ENCODE assay signal across 29 cellular contexts in the genomic region with DNA sequence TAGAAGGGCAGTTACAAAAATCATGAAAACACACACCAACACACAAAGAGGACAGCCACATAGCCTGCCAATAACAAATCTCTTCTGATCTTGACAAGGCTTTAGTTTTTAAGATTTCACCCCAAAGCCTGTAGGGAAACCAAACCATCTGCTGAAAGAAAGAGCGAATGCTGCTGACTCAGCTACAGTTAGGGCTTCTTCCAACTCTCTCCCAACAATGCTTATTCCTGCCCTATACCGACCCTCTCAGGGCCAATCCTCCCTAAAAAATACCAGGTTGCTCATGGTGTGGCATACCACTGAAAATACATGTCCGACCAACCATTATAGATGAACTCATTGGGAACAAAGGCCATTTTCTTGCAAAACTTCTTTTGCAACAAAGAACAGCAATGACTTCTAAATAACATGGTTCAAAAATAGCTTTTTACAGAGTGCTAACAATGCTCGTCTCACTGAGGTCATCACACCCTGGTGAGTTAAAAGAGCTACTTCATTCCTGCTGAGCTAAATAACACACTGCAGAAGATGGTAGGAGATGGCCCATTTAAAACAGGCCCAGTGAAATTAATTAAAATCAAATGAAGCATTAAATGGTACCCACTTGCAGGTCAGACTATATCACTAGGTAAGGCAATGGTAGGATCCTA.
DNase-seq lines count a peak whose midpoint lies in the region; FAIRE-seq and TF ChIP-seq lines count a peak whose summit lies in the region.
"Had no signal": no experiment of that assay in that cellular context is flagged by ENCODE, and none has a peak within 500 bp of the region (broad histone marks: within the 10 kb centered on the region; RNA-seq: fewer than 3 reads in every experiment).

No MANE protein-coding gene starts in this region.

- peaks cover 1% of the 10 kb centered on the region for H3K9me3 Mint-ChIP-seq in endothelial cell (ENCODE audit: unreplicated experiment)
- H3K9me3 Mint-ChIP-seq: HFFc6, memory B cell had no signal

- no peak for FAIRE-seq in GM12891 (lab: Jason Lieb, UNC)
- FAIRE-seq: GM19239, pancreas had no signal

- no peak overlapping the region for H2BK120ac ChIP-seq in neuronal stem cell (ENCODE audit: low read depth, low read length)

- no peak overlapping the region for H3K14ac ChIP-seq in neuronal stem cell (ENCODE audit: low read length)

- no peak overlapping the region for H2BK15ac ChIP-seq in neuronal stem cell (ENCODE audit: low read length)

- WGBS in neuronal stem cell (ENCODE audit: extremely low coverage in 2 of 2, insufficient read length in 2 of 2, insufficient replicate concordance in 1 of 2), 2 donors = no CpG with 5 or more reads among the region's 4 CpGs

- DNase-seq in NCI-H2227 treated with DMSO at 0.1 percent for 48 hours (lab: John Stamatoyannopoulos, UW) (peak; percentile 94), endothelial cell (ENCODE audit: low spot score) (no peak), neuronal stem cell (ENCODE audit: low spot score) (no peak), T-helper 1 cell (no peak), SKM-1 treated with dmso at 0.1 percent for 144 hours (lab: John Stamatoyannopoulos, UW; ENCODE audit: unreplicated experiment) (no peak), GM12891 (ENCODE audit: insufficient read length, low spot score) (no peak), hippocampal formation (lab: John Stamatoyannopoulos, UW) (no peak)
- DNase-seq: activated CD4-positive, alpha-beta T cell treated with anti-CD3 and anti-CD28 coated beads, Interleukin-2, amount 50 U/mL, for 4 hours; activated CD4-positive, CD25-positive, alpha-beta regulatory T cell; activated naive CD4-positive, alpha-beta T cell treated with anti-CD3 and anti-CD28 coated beads, Interleukin-2, amount 10 ng/mL, durations not matched to agents 7 days and 5 days; amniotic stem cell; Calu3; cortex of kidney; HFFc6; Karpas-422; naive B cell; NCI-H2171; NCI-H526; pancreas; SK-N-SH; stimulated activated CD4-positive, alpha-beta T cell treated with anti-CD3 and anti-CD28 coated beads, Interleukin-15, amount 100 ng/mL, for 24 hours; stomach had no signal

- H3K9me3 ChIP-seq in HEK293 (ENCODE audit: control insufficient read depth, insufficient read depth, low read depth, low read length) (no peaks in the 10 kb centered on the region), neuronal stem cell (replicated peaks in 1 of 2; ENCODE audit: control insufficient read depth in 2 of 2, insufficient read depth in 1 of 2, low read depth in 1 of 2, low read length in 2 of 2) (peaks cover 0 to 6% of the 10 kb centered on the region in 2 donors)
- H3K9me3 ChIP-seq: pancreas, SK-N-SH, stomach, tibial nerve had no signal

- H2AFZ ChIP-seq in neuronal stem cell (ENCODE audit: low read length) = no peak overlapping the region

- no peak overlapping the region for H3K4ac ChIP-seq in neuronal stem cell (ENCODE audit: low read length)

- H3K27ac ChIP-seq in HEK293 (ENCODE audit: extremely low read depth, low read depth, low read length) (no peak overlapping the region), neuronal stem cell (replicated peaks; ENCODE audit: low read length) (peak overlapping the region; percentile 8)
- H3K27ac ChIP-seq: C4-2B, pancreas, RWPE1, stomach had no signal

- H3K27me3 Mint-ChIP-seq in endothelial cell (ENCODE audit: unreplicated experiment) = no peaks in the 10 kb centered on the region
- H3K27me3 Mint-ChIP-seq: activated naive CD4-positive, alpha-beta T cell treated with anti-CD3 and anti-CD28 coated beads, Interleukin-2, amount 10 ng/mL, durations not matched to agents 7 days and 5 days; memory B cell; naive B cell had no signal

- H2BK5ac ChIP-seq in neuronal stem cell (ENCODE audit: low read length) = no peak overlapping the region

- no peak overlapping the region for H4K91ac ChIP-seq in neuronal stem cell (ENCODE audit: low read depth, low read length, poor library complexity)

- H3K4me2 ChIP-seq in neuronal stem cell (ENCODE audit: insufficient read depth, low read length, poor library complexity, severe bottlenecking) = no peak overlapping the region
- H3K4me2 ChIP-seq: SK-N-SH had no signal

- no peak for TF ChIP-seq POLR2A in GM12891 (IDR thresholded peaks at IDR 0.05; ENCODE audit: low read depth, low read length)

- H2AK5ac ChIP-seq in neuronal stem cell (ENCODE audit: low read depth, low read length) = no peak overlapping the region

- H3K4me3 ChIP-seq in HEK293 (ENCODE audit: low read depth, low read length) (no peak overlapping the region), neuronal stem cell (ENCODE audit: low read length in 2 of 2) (no peak overlapping the region)
- H3K4me3 ChIP-seq: pancreas, stomach, tibial nerve had no signal

- H3K36me3 ChIP-seq in HEK293 (ENCODE audit: control insufficient read depth in 2 of 2, insufficient read depth in 1 of 2, low read length in 2 of 2) (peaks cover 13 to 59% of the 10 kb centered on the region in 2 experiments), neuronal stem cell (replicated peaks in 1 of 2; ENCODE audit: control insufficient read depth in 2 of 2, insufficient read depth in 2 of 2, low read length in 2 of 2) (peaks cover 7 to 85% of the 10 kb centered on the region in 2 donors)

- H3K4me1 ChIP-seq in HEK293 (ENCODE audit: control insufficient read depth, insufficient read depth, low read length) = no peaks in the 10 kb centered on the region; the same call in 1 of the 2 replicates
- peaks cover 5 to 7% of the 10 kb centered on the region in 2 donors for H3K4me1 ChIP-seq in neuronal stem cell (ENCODE audit: control insufficient read depth in 2 of 2, insufficient read depth in 1 of 2, low read depth in 1 of 2, low read length in 2 of 2)
- H3K4me1 ChIP-seq: pancreas, stomach, tibial nerve had no signal

- H3K27me3 ChIP-seq in neuronal stem cell (ENCODE audit: control insufficient read depth in 3 of 3, insufficient read depth in 3 of 3, low read depth in 1 of 3, low read length in 3 of 3) = no peaks in the 10 kb centered on the region
- H3K27me3 ChIP-seq: pancreas, stomach, tibial nerve had no signal

- no peak overlapping the region for H3K23ac ChIP-seq in neuronal stem cell (ENCODE audit: low read depth, low read length, poor library complexity)

- no peak overlapping the region for H2BK12ac ChIP-seq in neuronal stem cell (ENCODE audit: low read length)

- CTCF ChIA-PET in HEK293 (lab: Yijun Ruan, JAX) = interaction anchor here (1.4 to 1.7 kb wide), 2 partner anchors 13 to 21 kb away, joined by 4 to 5 read pairs; no protein-coding TSS in a partner anchor

- H3K4me1 Mint-ChIP-seq in endothelial cell (ENCODE audit: unreplicated experiment) = no peaks in the 10 kb centered on the region
- H3K4me1 Mint-ChIP-seq: naive B cell had no signal

- no peak overlapping the region for H4K8ac ChIP-seq in neuronal stem cell (ENCODE audit: low read depth, low read length)

- H3K4me3 Mint-ChIP-seq in endothelial cell (ENCODE audit: unreplicated experiment) = peak overlapping the region; percentile 12
- H3K4me3 Mint-ChIP-seq: activated naive CD4-positive, alpha-beta T cell treated with anti-CD3 and anti-CD28 coated beads, Interleukin-2, amount 10 ng/mL, durations not matched to agents 7 days and 5 days; activated T-helper 1 cell treated with anti-CD3 and anti-CD28 coated beads, Interleukin-12 subunit alpha, Interleukin-12 subunit beta, Interleukin-2, Interleukin-4 antibody, amounts not matched to agents 30 ng/mL and 10 ng/mL and 1 ng/mL, durations not matched to agents 14 hours and 24 hours and 36 hours; HFFc6; memory B cell; naive B cell had no signal

- H3K18ac ChIP-seq in neuronal stem cell (ENCODE audit: low read length) = no peak overlapping the region

- H3K9ac ChIP-seq in neuronal stem cell (ENCODE audit: low read depth, low read length, poor library complexity) = no peak overlapping the region
- H3K9ac ChIP-seq: SK-N-SH had no signal

- POLR2A ChIA-PET in HEK293 (lab: Yijun Ruan, JAX) = no interaction called here

- no peaks in the 10 kb centered on the region for H3K79me1 ChIP-seq in neuronal stem cell (ENCODE audit: low read depth, low read length)

- peaks cover 23% of the 10 kb centered on the region for H3K36me3 Mint-ChIP-seq in endothelial cell (ENCODE audit: low read depth, unreplicated experiment)

- no peak overlapping the region for H3K27ac Mint-ChIP-seq in endothelial cell (ENCODE audit: unreplicated experiment)
- H3K27ac Mint-ChIP-seq: activated naive CD4-positive, alpha-beta T cell treated with anti-CD3 and anti-CD28 coated beads, Interleukin-2, amount 10 ng/mL, durations not matched to agents 7 days and 5 days; activated T-helper 1 cell treated with anti-CD3 and anti-CD28 coated beads, Interleukin-12 subunit alpha, Interleukin-12 subunit beta, Interleukin-2, Interleukin-4 antibody, amounts not matched to agents 30 ng/mL and 10 ng/mL and 1 ng/mL, durations not matched to agents 14 hours and 24 hours and 36 hours; HFFc6; memory B cell; naive B cell had no signal

- no peak for TF ChIP-seq CTCF in HEK293 (tag by site-specific recombination; IDR thresholded peaks at IDR 0.05)
- TF ChIP-seq CTCF in endothelial cell (IDR thresholded peaks at IDR 0.05; ENCODE audit: unreplicated experiment) = no peak

TF ChIP-seq in HEK293, 187 proteins besides CTCF, POLR2A, EP300 and RAD21 (continues in another document):
- TF ChIP-seq ZNF404 (tag by site-specific recombination; IDR thresholded peaks at IDR 0.05) = no peak
- TF ChIP-seq SP7 (tag by site-specific recombination; IDR thresholded peaks at IDR 0.05) = peak; percentile 51; the same call in 1 of the 2 replicates
- 0 out of 2 replicates have a peak, but pooled peaks have one; percentile 17 for TF ChIP-seq PRDM1 (tag by site-specific recombination; IDR thresholded peaks at IDR 0.05)

TF ChIP-seq in GM12891, 5 proteins besides CTCF, POLR2A, EP300 and RAD21:
- TF ChIP-seq TAF1 (IDR thresholded peaks at IDR 0.05; ENCODE audit: low read depth, low read length) = no peak
- TF ChIP-seq POLR2AphosphoS5 (IDR thresholded peaks at IDR 0.05; ENCODE audit: low read depth, low read length) = no peak
- no peak for TF ChIP-seq POU2F2 (IDR thresholded peaks at IDR 0.05; ENCODE audit: low read depth, low read length)
- TF ChIP-seq PAX5 (IDR thresholded peaks at IDR 0.05; ENCODE audit: insufficient read depth, low read length, severe bottlenecking) = no peak
- TF ChIP-seq SPI1 (IDR thresholded peaks at IDR 0.05; ENCODE audit: low read depth, low read length) = no peak
